15 cellular contexts compared by ENCODE assay signal in the genomic region with DNA sequence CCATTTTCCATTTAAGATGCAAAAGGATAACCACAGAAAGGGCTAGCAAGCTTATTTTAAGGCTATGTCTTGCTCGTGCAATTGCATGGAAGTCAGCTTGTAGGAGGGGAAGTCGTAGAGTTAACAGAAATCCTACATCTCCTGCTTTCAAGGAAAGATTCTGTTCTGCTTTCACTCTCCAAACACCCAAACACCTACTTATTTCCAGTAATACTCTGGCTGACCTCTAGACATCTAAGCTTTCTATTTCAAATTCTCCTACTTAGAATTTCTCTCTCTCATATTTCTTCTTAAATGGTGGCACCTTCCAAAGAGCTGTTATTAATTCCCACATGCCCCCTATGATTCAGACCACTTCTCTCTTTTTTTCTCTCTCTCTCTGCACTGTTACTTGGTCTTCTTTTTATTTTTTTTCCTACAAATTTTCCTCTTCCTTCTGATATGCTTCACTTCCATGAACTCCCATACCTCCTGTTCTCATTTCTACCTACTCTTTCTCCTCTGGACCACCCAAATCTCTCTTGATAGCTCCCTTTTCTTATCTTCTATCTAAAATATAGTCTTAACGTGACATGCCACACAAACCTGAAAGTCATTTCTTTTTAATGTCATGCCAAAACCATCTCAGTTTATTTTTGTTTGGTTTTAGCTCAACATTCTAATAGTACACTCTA.
DNase-seq lines count a peak whose midpoint lies in the region; ATAC-seq and TF ChIP-seq lines count a peak whose summit lies in the region.
"Had no signal": no experiment of that assay in that cellular context is flagged by ENCODE, and none has a peak within 500 bp of the region (broad histone marks: within the 10 kb centered on the region; RNA-seq: fewer than 3 reads in every experiment).

No MANE protein-coding gene starts in this region.

- no peaks in the 10 kb centered on the region for H3K27me3 ChIP-seq in CD4-positive, alpha-beta T cell (ENCODE audit: control insufficient read depth, insufficient read depth, low read length)
- H3K27me3 ChIP-seq in Karpas-422 (ENCODE audit: low read length) (peaks cover 6% of the 10 kb centered on the region; the same call in 1 of the 2 replicates), right cardiac atrium (ENCODE audit: control insufficient read depth, insufficient read depth) (no peaks in the 10 kb centered on the region)
- H3K27me3 ChIP-seq: pancreas had no signal

- no peaks in the 10 kb centered on the region for H3K79me2 ChIP-seq in Karpas-422 (ENCODE audit: low read length)

- no peak overlapping the region for H3K27ac ChIP-seq in CD4-positive, alpha-beta T cell (ENCODE audit: low read depth, low read length)
- H3K27ac ChIP-seq in Karpas-422 (ENCODE audit: low read length): no peak overlapping the region
- no peak overlapping the region for H3K27ac ChIP-seq in right cardiac atrium (ENCODE audit: low read length)
- H3K27ac ChIP-seq: pancreas had no signal

- no peak for ATAC-seq in CD4-positive, alpha-beta T cell (ENCODE audit: poor library complexity)
- ATAC-seq in activated B cell treated with CpG ODN at 0.5 μM for 24 hours (ENCODE audit: low read depth) (no peak), HG03354 (IDR thresholded peaks at IDR 0.05; ENCODE audit: poor library complexity, severe bottlenecking, unreplicated experiment) (no peak), GM21526 (IDR thresholded peaks at IDR 0.05; ENCODE audit: low FRiP score, unreplicated experiment) (no peak), Right ventricle myocardium inferior (no peak), right cardiac atrium (no peak)

- peaks cover 16% of the 10 kb centered on the region for H3K4me1 Mint-ChIP-seq in CD4-positive, alpha-beta T cell (ENCODE audit: low read depth)
- peaks cover 7% of the 10 kb centered on the region for H3K4me1 Mint-ChIP-seq in activated B cell treated with CpG ODN at 0.5 μM for 24 hours

- peaks cover 45% of the 10 kb centered on the region for H4K20me1 ChIP-seq in Karpas-422 (ENCODE audit: insufficient read depth, low read depth, low read length)

- 37% methylated on average over 3 of the region's 3 CpGs for WGBS in right cardiac atrium

- no peaks in the 10 kb centered on the region for H3K9me2 ChIP-seq in Karpas-422 (replicated peaks; ENCODE audit: insufficient read depth, low read length)

- peak overlapping the region; percentile 1 for H3K4me3 Mint-ChIP-seq in CD4-positive, alpha-beta T cell
- no peak overlapping the region for H3K4me3 Mint-ChIP-seq in activated B cell treated with CpG ODN at 0.5 μM for 24 hours

- no peak for DNase-seq in CD4-positive, alpha-beta T cell
- peak; percentile 68 for DNase-seq in Karpas-422
- DNase-seq in activated B cell treated with CpG ODN at 0.5 μM for 24 hours: no peak
- peak; percentile 3 for DNase-seq in germinal center (ENCODE audit: low spot score)
- DNase-seq in Right ventricle myocardium inferior (ENCODE audit: missing footprints): no peak
- DNase-seq in right cardiac atrium: no peak
- DNase-seq: caudate nucleus, left cardiac atrium, NCI-H2107, pancreas, SHP77 treated with DMSO at 0.1 percent for 48 hours, substantia nigra had no signal

- H2AFZ ChIP-seq in Karpas-422 (ENCODE audit: low read length): no peak overlapping the region

- H3K9ac ChIP-seq in Karpas-422 (ENCODE audit: low read length): no peak overlapping the region

- peaks cover 56% of the 10 kb centered on the region for H3K36me3 Mint-ChIP-seq in CD4-positive, alpha-beta T cell (ENCODE audit: low read depth)
- peaks cover 36% of the 10 kb centered on the region for H3K36me3 Mint-ChIP-seq in activated B cell treated with CpG ODN at 0.5 μM for 24 hours (ENCODE audit: low read depth)

- no peak for TF ChIP-seq CTCF in CD4-positive, alpha-beta T cell (IDR thresholded peaks at IDR 0.05)
- TF ChIP-seq CTCF in activated B cell treated with CpG ODN at 0.5 μM for 24 hours (IDR thresholded peaks at IDR 0.05): no peak

- CTCF ChIA-PET in CD4-positive, alpha-beta T cell (lab: Charles Lee): interaction anchor here (0.9 kb wide), 1 partner anchor 9 kb away, joined by 3 read pairs; no protein-coding TSS in a partner anchor
- CTCF ChIA-PET in activated B cell treated with CpG ODN at 0.5 μM for 24 hours (lab: Charles Lee): interaction anchor here (0.7 to 1.1 kb wide), 2 partner anchors 65 to 66 kb away, joined by 3 read pairs; no protein-coding TSS in a partner anchor

- no peaks in the 10 kb centered on the region for H3K36me3 ChIP-seq in Karpas-422 (ENCODE audit: insufficient read depth, low read length)
- H3K36me3 ChIP-seq: pancreas had no signal

- no peaks in the 10 kb centered on the region for H3K9me3 ChIP-seq in CD4-positive, alpha-beta T cell (ENCODE audit: control insufficient read depth, low read length)
- H3K9me3 ChIP-seq in Karpas-422 (ENCODE audit: low read length): no peaks in the 10 kb centered on the region
- H3K9me3 ChIP-seq in right cardiac atrium (ENCODE audit: control insufficient read depth, low read length): no peaks in the 10 kb centered on the region
- H3K9me3 ChIP-seq: pancreas had no signal

- H3K4me1 ChIP-seq in Karpas-422 (ENCODE audit: low read length) (no peaks in the 10 kb centered on the region), right cardiac atrium (ENCODE audit: control insufficient read depth, insufficient read depth, low read length) (no peaks in the 10 kb centered on the region)

- H3K9me3 Mint-ChIP-seq in CD4-positive, alpha-beta T cell: no peaks in the 10 kb centered on the region
- no peaks in the 10 kb centered on the region for H3K9me3 Mint-ChIP-seq in activated B cell treated with CpG ODN at 0.5 μM for 24 hours
- H3K9me3 Mint-ChIP-seq: IgD-negative memory B cell had no signal

- H3K27ac Mint-ChIP-seq in CD4-positive, alpha-beta T cell: no peak overlapping the region
- peak overlapping the region; percentile 69 for H3K27ac Mint-ChIP-seq in activated B cell treated with CpG ODN at 0.5 μM for 24 hours
- H3K27ac Mint-ChIP-seq: IgD-negative memory B cell had no signal

- H3K4me3 ChIP-seq in Karpas-422 (ENCODE audit: low read length) (no peak overlapping the region), right cardiac atrium (ENCODE audit: low read length) (no peak overlapping the region)
- H3K4me3 ChIP-seq: pancreas had no signal

- POLR2A ChIA-PET in CD4-positive, alpha-beta T cell (lab: Charles Lee): interaction anchor here (0.8 kb wide), 1 partner anchor 145 kb away, joined by 3 read pairs; a partner anchor contains a TSS
- POLR2A ChIA-PET in activated B cell treated with CpG ODN at 0.5 μM for 24 hours (lab: Charles Lee): interaction anchor here (1.7 kb wide), 1 partner anchor 91 kb away, joined by 4 read pairs; a partner anchor contains a TSS

- intact Hi-C loops in CD4-positive, alpha-beta T cell (cut with DNase I, micrococcal nuclease): loop anchor here in 1 of 2 experiments (5.0 kb wide), 1 partner anchor 42 kb away; no protein-coding TSS in a partner anchor
- intact Hi-C loops in activated B cell treated with CpG ODN at 0.5 μM for 24 hours (cut with micrococcal nuclease): no loop called here
- intact Hi-C loops in Right ventricle myocardium inferior (cut with DNase I): no loop called here
- intact Hi-C loops in right cardiac atrium (cut with DNase I): no loop called here

- H3K4me2 ChIP-seq in Karpas-422 (ENCODE audit: low read depth, low read length, poor library complexity, severe bottlenecking): no peak overlapping the region

- H3K27me3 Mint-ChIP-seq in CD4-positive, alpha-beta T cell: no peaks in the 10 kb centered on the region
- H3K27me3 Mint-ChIP-seq in activated B cell treated with CpG ODN at 0.5 μM for 24 hours: no peaks in the 10 kb centered on the region
- H3K27me3 Mint-ChIP-seq: IgD-negative memory B cell had no signal

Comparison
In these comparisons a context has a peak if more than half of its experiments do, and no peak if none do; other contexts are left out.
1. DNase-seq: peak in Karpas-422 (single experiment) and germinal center (single experiment); none in CD4-positive, alpha-beta T cell (0 of 10), activated B cell treated with CpG ODN at 0.5 μM for 24 hours (single experiment), Right ventricle myocardium inferior (single experiment) and right cardiac atrium (0 of 3).